1 cellular context compared by ENCODE assay signal in the genomic region with DNA sequence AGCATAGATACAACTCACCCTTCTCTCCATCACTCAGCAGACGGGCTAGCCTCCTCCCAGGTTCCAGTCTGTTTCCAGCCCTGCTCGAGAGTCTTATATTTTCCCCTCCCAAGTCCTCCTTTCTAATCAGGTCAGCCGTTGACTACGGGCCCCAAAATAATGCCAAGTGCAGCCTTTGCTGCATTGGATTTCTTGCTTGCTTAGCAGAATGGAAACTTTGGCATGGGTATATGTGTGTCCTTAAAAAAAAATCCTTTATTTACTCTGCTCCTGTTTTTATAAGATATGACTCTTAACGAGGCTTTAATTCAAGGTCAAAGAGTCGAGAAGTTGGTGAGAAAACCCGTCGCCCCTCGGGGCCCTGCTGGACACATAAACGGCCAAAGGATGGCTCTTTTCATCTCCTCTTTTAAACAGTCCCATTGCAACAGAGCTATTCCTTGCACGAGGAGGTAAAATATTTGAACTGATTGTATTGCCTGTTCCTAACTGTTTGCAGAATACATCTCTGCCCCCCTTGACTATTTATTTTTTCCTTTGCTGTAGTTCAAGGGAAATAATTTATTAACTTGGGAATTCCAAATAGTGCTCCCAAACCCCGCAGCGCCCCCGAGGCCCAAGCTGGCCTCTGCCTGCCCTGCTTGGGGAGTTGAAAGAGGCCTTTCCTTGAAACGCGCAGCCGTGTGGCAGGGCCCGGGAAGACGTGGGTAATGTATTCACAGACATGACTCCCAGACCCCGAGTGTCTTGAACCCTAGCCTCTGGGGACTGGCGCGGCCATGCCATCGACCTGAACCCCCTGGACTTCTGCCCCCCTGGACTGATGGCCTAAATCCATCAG.
TF ChIP-seq lines count a peak whose summit lies in the region.

No MANE protein-coding gene starts in this region.

TF ChIP-seq in A549, 52 proteins besides CTCF, POLR2A, EP300 and RAD21 (continued from another document):
- no peak for TF ChIP-seq CHD2 (IDR thresholded peaks at IDR 0.05; ENCODE audit: low read length, partially characterized antibody)
- no peak for TF ChIP-seq HEYL (CRISPR knock-in tag; IDR thresholded peaks at IDR 0.05)
- no peak for TF ChIP-seq MAZ (IDR thresholded peaks at IDR 0.05; ENCODE audit: borderline replicate concordance, low read depth, low read length)
- no peak for TF ChIP-seq ELK1 (IDR thresholded peaks at IDR 0.05; ENCODE audit: low read depth, low read length)
- peak; percentile 18; the same call in 1 of the 2 replicates for TF ChIP-seq JUNB (IDR thresholded peaks at IDR 0.05)
- TF ChIP-seq RFX5 (IDR thresholded peaks at IDR 0.05) = no peak
- TF ChIP-seq EHF (CRISPR knock-in tag; IDR thresholded peaks at IDR 0.05) = no peak
- TF ChIP-seq POLR2AphosphoS2 (conservative IDR thresholded peaks at IDR 0.05; ENCODE audit: low read length) = no peak
- peak in 1 of 2 experiments; percentile 34; a peak in 1 of 5 replicates for TF ChIP-seq JUN (IDR thresholded peaks at IDR 0.05)
- no peak for TF ChIP-seq KDM5A (IDR thresholded peaks at IDR 0.05)
- TF ChIP-seq ZNF302 (CRISPR knock-in tag; IDR thresholded peaks at IDR 0.05) = no peak
- no peak for TF ChIP-seq HOXB13 (CRISPR knock-in tag; IDR thresholded peaks at IDR 0.05; ENCODE audit: low read depth)
- no peak for TF ChIP-seq FOSL2 (IDR thresholded peaks at IDR 0.05)
- TF ChIP-seq FOSL2 (CRISPR knock-in tag; IDR thresholded peaks at IDR 0.05) = no peak
- TF ChIP-seq, protein P1, sequence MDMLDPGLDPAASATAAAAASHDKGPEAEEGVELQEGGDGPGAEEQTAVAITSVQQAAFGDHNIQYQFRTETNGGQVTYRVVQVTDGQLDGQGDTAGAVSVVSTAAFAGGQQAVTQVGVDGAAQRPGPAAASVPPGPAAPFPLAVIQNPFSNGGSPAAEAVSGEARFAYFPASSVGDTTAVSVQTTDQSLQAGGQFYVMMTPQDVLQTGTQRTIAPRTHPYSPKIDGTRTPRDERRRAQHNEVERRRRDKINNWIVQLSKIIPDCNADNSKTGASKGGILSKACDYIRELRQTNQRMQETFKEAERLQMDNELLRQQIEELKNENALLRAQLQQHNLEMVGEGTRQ (IDR thresholded peaks at IDR 0.05) = no peak
- TF ChIP-seq SREBF2 (IDR thresholded peaks at IDR 0.05) = no peak
- TF ChIP-seq ZFP36 (IDR thresholded peaks at IDR 0.05; ENCODE audit: borderline replicate concordance, partially characterized antibody) = no peak
- no peak for TF ChIP-seq HOXB5 (CRISPR knock-in tag; IDR thresholded peaks at IDR 0.05)
- no peak for TF ChIP-seq CBX8 (IDR thresholded peaks at IDR 0.05)
- peak; percentile 46 for TF ChIP-seq MAX (IDR thresholded peaks at IDR 0.05)
- TF ChIP-seq HOXA7 (CRISPR knock-in tag; IDR thresholded peaks at IDR 0.05) = no peak
- TF ChIP-seq, protein P2, sequence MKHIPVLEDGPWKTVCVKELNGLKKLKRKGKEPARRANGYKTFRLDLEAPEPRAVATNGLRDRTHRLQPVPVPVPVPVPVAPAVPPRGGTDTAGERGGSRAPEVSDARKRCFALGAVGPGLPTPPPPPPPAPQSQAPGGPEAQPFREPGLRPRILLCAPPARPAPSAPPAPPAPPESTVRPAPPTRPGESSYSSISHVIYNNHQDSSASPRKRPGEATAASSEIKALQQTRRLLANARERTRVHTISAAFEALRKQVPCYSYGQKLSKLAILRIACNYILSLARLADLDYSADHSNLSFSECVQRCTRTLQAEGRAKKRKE (CRISPR knock-in tag; IDR thresholded peaks at IDR 0.05; ENCODE audit: low read depth) = no peak
- no peak for TF ChIP-seq NR3C1 (IDR thresholded peaks at IDR 0.05)
- peak; percentile 43 to 83; a peak in 3 of 4 replicates for TF ChIP-seq CEBPB (IDR thresholded peaks at IDR 0.05)
- TF ChIP-seq, protein P3, sequence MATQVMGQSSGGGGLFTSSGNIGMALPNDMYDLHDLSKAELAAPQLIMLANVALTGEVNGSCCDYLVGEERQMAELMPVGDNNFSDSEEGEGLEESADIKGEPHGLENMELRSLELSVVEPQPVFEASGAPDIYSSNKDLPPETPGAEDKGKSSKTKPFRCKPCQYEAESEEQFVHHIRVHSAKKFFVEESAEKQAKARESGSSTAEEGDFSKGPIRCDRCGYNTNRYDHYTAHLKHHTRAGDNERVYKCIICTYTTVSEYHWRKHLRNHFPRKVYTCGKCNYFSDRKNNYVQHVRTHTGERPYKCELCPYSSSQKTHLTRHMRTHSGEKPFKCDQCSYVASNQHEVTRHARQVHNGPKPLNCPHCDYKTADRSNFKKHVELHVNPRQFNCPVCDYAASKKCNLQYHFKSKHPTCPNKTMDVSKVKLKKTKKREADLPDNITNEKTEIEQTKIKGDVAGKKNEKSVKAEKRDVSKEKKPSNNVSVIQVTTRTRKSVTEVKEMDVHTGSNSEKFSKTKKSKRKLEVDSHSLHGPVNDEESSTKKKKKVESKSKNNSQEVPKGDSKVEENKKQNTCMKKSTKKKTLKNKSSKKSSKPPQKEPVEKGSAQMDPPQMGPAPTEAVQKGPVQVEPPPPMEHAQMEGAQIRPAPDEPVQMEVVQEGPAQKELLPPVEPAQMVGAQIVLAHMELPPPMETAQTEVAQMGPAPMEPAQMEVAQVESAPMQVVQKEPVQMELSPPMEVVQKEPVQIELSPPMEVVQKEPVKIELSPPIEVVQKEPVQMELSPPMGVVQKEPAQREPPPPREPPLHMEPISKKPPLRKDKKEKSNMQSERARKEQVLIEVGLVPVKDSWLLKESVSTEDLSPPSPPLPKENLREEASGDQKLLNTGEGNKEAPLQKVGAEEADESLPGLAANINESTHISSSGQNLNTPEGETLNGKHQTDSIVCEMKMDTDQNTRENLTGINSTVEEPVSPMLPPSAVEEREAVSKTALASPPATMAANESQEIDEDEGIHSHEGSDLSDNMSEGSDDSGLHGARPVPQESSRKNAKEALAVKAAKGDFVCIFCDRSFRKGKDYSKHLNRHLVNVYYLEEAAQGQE (IDR thresholded peaks at IDR 0.05) = no peak
- TF ChIP-seq, protein P4, sequence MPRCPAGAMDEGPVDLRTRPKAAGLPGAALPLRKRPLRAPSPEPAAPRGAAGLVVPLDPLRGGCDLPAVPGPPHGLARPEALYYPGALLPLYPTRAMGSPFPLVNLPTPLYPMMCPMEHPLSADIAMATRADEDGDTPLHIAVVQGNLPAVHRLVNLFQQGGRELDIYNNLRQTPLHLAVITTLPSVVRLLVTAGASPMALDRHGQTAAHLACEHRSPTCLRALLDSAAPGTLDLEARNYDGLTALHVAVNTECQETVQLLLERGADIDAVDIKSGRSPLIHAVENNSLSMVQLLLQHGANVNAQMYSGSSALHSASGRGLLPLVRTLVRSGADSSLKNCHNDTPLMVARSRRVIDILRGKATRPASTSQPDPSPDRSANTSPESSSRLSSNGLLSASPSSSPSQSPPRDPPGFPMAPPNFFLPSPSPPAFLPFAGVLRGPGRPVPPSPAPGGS (IDR thresholded peaks at IDR 0.05) = no peak
- TF ChIP-seq MAFK (IDR thresholded peaks at IDR 0.05; ENCODE audit: partially characterized antibody) = peak; percentile 29
- TF ChIP-seq TFCP2L1 (CRISPR knock-in tag; IDR thresholded peaks at IDR 0.05) = no peak
